32 cellular contexts compared by ENCODE assay signal in genomic region chr15:58962662-58963565, GRCh38. TPM values are rescaled to one million over a fixed set of nuclear protein-coding genes. Genes with fewer than 3 reads are reported as not detected.
DNase-seq lines count a peak whose midpoint lies in the region; ATAC-seq, FAIRE-seq and TF ChIP-seq lines count a peak whose summit lies in the region.
"Had no signal": no experiment of that assay in that cellular context is flagged by ENCODE, and none has a peak within 500 bp of the region (broad histone marks: within the 10 kb centered on the region; RNA-seq: fewer than 3 reads in every experiment).

No MANE protein-coding gene starts in this region.

- no peak for TF ChIP-seq POLR2A in GM12892 (IDR thresholded peaks at IDR 0.05; ENCODE audit: low read depth, low read length)

- ATAC-seq in Panc1 (peak; percentile 66), HG02763 (IDR thresholded peaks at IDR 0.05; ENCODE audit: unreplicated experiment) (no peak)
- ATAC-seq in activated naive CD4-positive, alpha-beta T cell treated with anti-CD3 and anti-CD28 coated beads, Interleukin-2, amount 50 U/mL, for 72 hours: no peak
- ATAC-seq: activated CD4-positive, alpha-beta T cell treated with anti-CD3 and anti-CD28 coated beads for 36 hours; activated CD8-positive, alpha-beta T cell treated with anti-CD3 and anti-CD28 coated beads, Interleukin-2, amount 10 ng/mL, durations not matched to agents 7 days and 5 days; heart right ventricle; Right ventricle myocardium inferior; sciatic nerve; stimulated activated naive CD8-positive, alpha-beta T cell treated with anti-CD3 and anti-CD28 coated beads, Interleukin-15, Interleukin-2, amounts not matched to agents 100 U/mL and 50 U/mL, for 24 hours had no signal

- no peak overlapping the region for H3K9ac ChIP-seq in trophoblast cell (ENCODE audit: low read length)

- no peak overlapping the region for H3K18ac ChIP-seq in trophoblast cell (ENCODE audit: low read length)

- H2AK5ac ChIP-seq in trophoblast cell (ENCODE audit: low read length): no peak overlapping the region

- no peak overlapping the region for H4K8ac ChIP-seq in trophoblast cell (ENCODE audit: low read depth, low read length)

- no peak overlapping the region for H3K4me2 ChIP-seq in trophoblast cell (ENCODE audit: low read length)

- no peak overlapping the region for H2BK5ac ChIP-seq in trophoblast cell (ENCODE audit: low read depth, low read length, poor library complexity)

- H3K4me1 ChIP-seq in Panc1 (ENCODE audit: control insufficient read depth, insufficient read depth, low read length) (no peaks in the 10 kb centered on the region), trophoblast cell (ENCODE audit: control insufficient read depth in 1 of 2, insufficient read depth in 2 of 2, low read length in 2 of 2) (no peaks in the 10 kb centered on the region)
- H3K4me1 ChIP-seq: Caco-2, heart right ventricle, uterus had no signal

- H4K91ac ChIP-seq in trophoblast cell (ENCODE audit: low read depth, low read length): no peak overlapping the region

- H3K79me2 ChIP-seq in trophoblast cell (ENCODE audit: control insufficient read depth, insufficient read depth, low read length, poor library complexity): no peaks in the 10 kb centered on the region

- peak; percentile 9 for FAIRE-seq in GM12892 (lab: Jason Lieb, UNC)
- FAIRE-seq: H1 had no signal

- TF ChIP-seq CTCF in Panc1 (IDR thresholded peaks at IDR 0.05) (no peak), epithelial cell of esophagus (IDR thresholded peaks at IDR 0.05; ENCODE audit: insufficient read depth, low read depth, low read length, missing control alignments) (no peak)

- POLR2A ChIA-PET in Panc1 (lab: Charles Lee): interaction anchor here (0.6 to 0.7 kb wide), 2 partner anchors 213 to 489 kb away, joined by 3 to 8 read pairs; no protein-coding TSS in a partner anchor

- no peak overlapping the region for H3K27ac ChIP-seq in Panc1 (ENCODE audit: low read length)
- H3K27ac ChIP-seq in trophoblast cell (ENCODE audit: low read depth, low read length): peak overlapping the region; percentile 34
- H3K27ac ChIP-seq: brain microvascular endothelial cell, C4-2B, heart right ventricle, thoracic aorta, uterus had no signal

- no peak overlapping the region for H4K12ac ChIP-seq in trophoblast cell (ENCODE audit: low read depth, low read length)

- in situ Hi-C loops in Panc1 (cut with HindIII; ENCODE audit: low pct_unique_long_range_greater_than_20kb, low sequenced_read_pairs): no loop called here

- H3K14ac ChIP-seq in trophoblast cell (ENCODE audit: low read length): no peak overlapping the region

- DNase-seq in GM12892 (ENCODE audit: insufficient read length) (no peak), Panc1 (ENCODE audit: low read depth, low spot score) (no peak), epithelial cell of esophagus (ENCODE audit: low read depth) (peak; percentile 40), trophoblast cell (peak in 1 of 2 donors; percentile 73), cortex of kidney (lab: John Stamatoyannopoulos, UW) (no peak)
- DNase-seq in activated naive CD4-positive, alpha-beta T cell treated with anti-CD3 and anti-CD28 coated beads, Interleukin-2, amount 50 U/mL, for 72 hours (ENCODE audit: low spot score in 2 of 2): no peak
- no peak for DNase-seq in stimulated activated CD4-positive, alpha-beta T cell treated with anti-CD3 and anti-CD28 coated beads, Interleukin-1b, Interleukin-23, amount 100 ng/mL, for 48 hours
- DNase-seq: activated CD4-positive, alpha-beta T cell treated with anti-CD3 and anti-CD28 coated beads for 36 hours; activated CD8-positive, alpha-beta T cell treated with anti-CD3 and anti-CD28 coated beads, Interleukin-2, amount 10 ng/mL, durations not matched to agents 7 days and 5 days; activated effector memory CD4-positive, alpha-beta T cell treated with Interleukin-2 at 50 U/mL for 16 hours; brain microvascular endothelial cell; Caco-2; DND-41; effector CD4-positive, alpha-beta T cell; erythroblast; foreskin melanocyte; heart right ventricle; KG1; mesenchymal stem cell; NCI-H1417 treated with DMSO at 0.1 percent for 48 hours; NCI-H2081 treated with DMSO at 0.1 percent for 48 hours; NCI-H82; stimulated activated naive CD8-positive, alpha-beta T cell treated with anti-CD3 and anti-CD28 coated beads, Interleukin-15, Interleukin-2, amounts not matched to agents 100 U/mL and 50 U/mL, for 24 hours; uterus had no signal

- H3K36me3 ChIP-seq in Panc1 (ENCODE audit: control insufficient read depth, insufficient read depth, low read length) (no peaks in the 10 kb centered on the region), trophoblast cell (ENCODE audit: control insufficient read depth in 1 of 2, insufficient read depth in 2 of 2, low read length in 2 of 2) (no peaks in the 10 kb centered on the region)
- H3K36me3 ChIP-seq: brain microvascular endothelial cell, heart right ventricle, thoracic aorta, uterus had no signal

- H3K36me3 Mint-ChIP-seq in activated naive CD4-positive, alpha-beta T cell treated with anti-CD3 and anti-CD28 coated beads, Interleukin-2, amount 50 U/mL, for 72 hours: no peaks in the 10 kb centered on the region

- no peak overlapping the region for H3K23ac ChIP-seq in trophoblast cell (ENCODE audit: low read length)

- intact Hi-C loops in Panc1 (cut with micrococcal nuclease; ENCODE audit: unreplicated experiment): no loop called here

- CTCF ChIA-PET in Panc1 (lab: Charles Lee): no interaction called here

- H2BK12ac ChIP-seq in trophoblast cell (ENCODE audit: low read length): no peak overlapping the region

- H3K4ac ChIP-seq in trophoblast cell (ENCODE audit: low read depth, low read length): no peak overlapping the region

- H2BK120ac ChIP-seq in trophoblast cell (ENCODE audit: insufficient read depth, low read length, poor library complexity): no peak overlapping the region

- H3K79me1 ChIP-seq in trophoblast cell (ENCODE audit: low read length): no peaks in the 10 kb centered on the region

- no peak overlapping the region for H3K27ac Mint-ChIP-seq in activated naive CD4-positive, alpha-beta T cell treated with anti-CD3 and anti-CD28 coated beads, Interleukin-2, amount 50 U/mL, for 72 hours
- H3K27ac Mint-ChIP-seq: activated CD4-positive, alpha-beta T cell treated with anti-CD3 and anti-CD28 coated beads for 36 hours; activated CD8-positive, alpha-beta T cell treated with anti-CD3 and anti-CD28 coated beads, Interleukin-2, amount 10 ng/mL, durations not matched to agents 7 days and 5 days; progenitor cell of endocrine pancreas; T-helper 2 cell treated with Interferon-gamma antibody and Interleukin-4, amounts not matched to agents 5 μg/mL and 100 μg/mL, for 36 hours had no signal

- no CpG with 5 or more reads among the region's 8 CpGs for WGBS in trophoblast cell (ENCODE audit: extremely low coverage, insufficient coverage, insufficient read length)

- H2AFZ ChIP-seq in trophoblast cell (ENCODE audit: insufficient read depth, low read length, poor library complexity): no peak overlapping the region

- H3K27me3 ChIP-seq in Panc1 (ENCODE audit: control insufficient read depth, insufficient read depth, low read length) (no peaks in the 10 kb centered on the region), trophoblast cell (ENCODE audit: insufficient read depth, low read length) (no peaks in the 10 kb centered on the region)
- H3K27me3 ChIP-seq: brain microvascular endothelial cell, heart right ventricle, uterus had no signal

- H3K9me3 ChIP-seq in Panc1 (ENCODE audit: control insufficient read depth, insufficient read depth, low read depth, low read length): no peaks in the 10 kb centered on the region
- no peaks in the 10 kb centered on the region for H3K9me3 ChIP-seq in trophoblast cell (ENCODE audit: insufficient read depth, low read depth, low read length)
- H3K9me3 ChIP-seq: Caco-2, heart right ventricle, thoracic aorta, uterus had no signal

- BruUV-seq in Panc1 (replicated peaks; lab: Mats Ljungman, UMichigan): no TSS peak

- H3K9me3 Mint-ChIP-seq in activated naive CD4-positive, alpha-beta T cell treated with anti-CD3 and anti-CD28 coated beads, Interleukin-2, amount 50 U/mL, for 72 hours: no peaks in the 10 kb centered on the region
- H3K9me3 Mint-ChIP-seq: T-helper 2 cell treated with Interferon-gamma antibody and Interleukin-4, amounts not matched to agents 5 μg/mL and 100 μg/mL, for 36 hours had no signal

- H3K4me3 ChIP-seq in Panc1 (ENCODE audit: low read depth in 2 of 2, low read length in 2 of 2) (no peak overlapping the region), epithelial cell of esophagus (ENCODE audit: low read length) (no peak overlapping the region), trophoblast cell (ENCODE audit: low read depth, low read length) (no peak overlapping the region)
- H3K4me3 ChIP-seq: heart right ventricle, thoracic aorta, uterus had no signal

RNA-seq across cellular contexts. Expression of gene RNF111, which starts 24.5 kb away (rescaled TPM):
- polyA plus RNA-seq in GM12892 (2012; ENCODE audit: missing spikeins): 13.4 TPM
- total RNA-seq in Panc1 (2021; ENCODE audit: unreplicated experiment): 37.2 TPM
- 25.8 TPM for polyA plus RNA-seq in Panc1 (2012; ENCODE audit: insufficient read length)
- 29.6 and 33.0 TPM in 2 replicates for polyA plus RNA-seq in trophoblast cell (2013)
- total RNA-seq in activated naive CD4-positive, alpha-beta T cell treated with anti-CD3 and anti-CD28 coated beads, Interleukin-2, amount 50 U/mL, for 72 hours: 10 to 100 TPM; 21.0 to 36.8 TPM

RNA-seq across cellular contexts. Expression of gene SLTM, which starts 29.4 kb away (rescaled TPM):
- 63.7 TPM for polyA plus RNA-seq in GM12892 (2012; ENCODE audit: missing spikeins)
- total RNA-seq in Panc1 (2021; ENCODE audit: unreplicated experiment): 75.7 TPM
- 88.4 TPM for polyA plus RNA-seq in Panc1 (2012; ENCODE audit: insufficient read length)
- polyA plus RNA-seq in trophoblast cell (2013): 131 and 134 TPM in 2 replicates
- 10 to 100 TPM; 74.2 to 90.1 TPM for total RNA-seq in activated naive CD4-positive, alpha-beta T cell treated with anti-CD3 and anti-CD28 coated beads, Interleukin-2, amount 50 U/mL, for 72 hours
